In the genomic region with DNA sequence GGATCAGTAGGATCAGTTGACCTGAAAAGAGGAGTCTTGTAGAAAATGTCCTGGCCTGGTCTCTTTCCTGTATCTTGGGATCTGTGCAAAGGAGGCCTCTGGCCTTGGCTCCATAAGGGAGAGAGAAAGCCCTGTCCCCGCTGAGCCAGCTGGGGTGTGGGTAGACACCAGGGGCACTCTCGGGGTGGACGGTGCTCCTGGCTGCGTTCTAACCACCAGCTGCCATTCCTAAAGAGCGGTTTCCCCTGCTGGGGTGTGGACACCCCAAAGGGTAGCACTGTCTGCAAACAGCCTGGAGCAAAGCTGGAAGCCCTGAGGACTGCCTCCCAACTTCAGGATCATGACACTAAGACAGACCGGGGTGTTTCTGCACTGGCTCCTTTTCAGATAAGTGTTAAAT, we compare ENCODE assay signal across 21 cellular contexts.
"Had no signal": no experiment of that assay in that cellular context is flagged by ENCODE, and none has a peak within 500 bp of the region (broad histone marks: within the 10 kb centered on the region; RNA-seq: fewer than 3 reads in every experiment).

No MANE protein-coding gene starts in this region.

- H3K27me3 ChIP-seq: testis, upper lobe of left lung had no signal

- H3K27ac Mint-ChIP-seq: activated CD4-positive, alpha-beta memory T cell treated with anti-CD3 and anti-CD28 coated beads for 36 hours; activated naive CD4-positive, alpha-beta T cell treated with anti-CD3 and anti-CD28 coated beads, Interleukin-2, amount 10 ng/mL, durations not matched to agents 7 days and 5 days; activated T-cell treated with anti-CD3 and anti-CD28 coated beads, Interleukin-2, amount 50 U/mL, for 72 hours; memory B cell; naive B cell; T-helper 1 cell treated with Interleukin-12 subunit alpha and Interleukin-12 subunit beta and Interleukin-4 antibody, amounts not matched to agents 30 μg/mL and 1 μg/mL, for 36 hours; WTC11 had no signal

- DNase-seq: activated CD4-positive, alpha-beta memory T cell treated with anti-CD3 and anti-CD28 coated beads for 36 hours; activated CD4-positive, alpha-beta T cell treated with anti-CD3 and anti-CD28 coated beads for 4 hours; activated effector memory CD4-positive, alpha-beta T cell treated with Interleukin-2 at 50 U/mL for 16 hours; activated naive CD4-positive, alpha-beta T cell treated with anti-CD3 and anti-CD28 coated beads, Interleukin-2, amount 10 ng/mL, durations not matched to agents 7 days and 5 days; activated T-cell treated with anti-CD3 and anti-CD28 coated beads, Interleukin-2, amount 50 U/mL, for 72 hours; amygdala; dermis blood vessel endothelial cell; effector CD8-positive, alpha-beta T cell; erythroblast; foreskin melanocyte; hippocampal formation; naive B cell; occipital lobe; stimulated activated CD4-positive, alpha-beta T cell treated with anti-CD3 and anti-CD28 coated beads, Interleukin-12 subunit alpha, Interleukin-12 subunit beta, amount 100 ng/mL, for 4 hours; stimulated activated CD4-positive, alpha-beta T cell treated with anti-CD3 and anti-CD28 coated beads, Interleukin-4, amount 100 ng/mL, for 4 hours; T1000; testis; upper lobe of left lung had no signal

- H3K9me3 Mint-ChIP-seq: activated CD4-positive, alpha-beta memory T cell treated with anti-CD3 and anti-CD28 coated beads for 36 hours; activated naive CD4-positive, alpha-beta T cell treated with anti-CD3 and anti-CD28 coated beads, Interleukin-2, amount 10 ng/mL, durations not matched to agents 7 days and 5 days; activated T-cell treated with anti-CD3 and anti-CD28 coated beads, Interleukin-2, amount 50 U/mL, for 72 hours; memory B cell; naive B cell; T-helper 1 cell treated with Interleukin-12 subunit alpha and Interleukin-12 subunit beta and Interleukin-4 antibody, amounts not matched to agents 30 μg/mL and 1 μg/mL, for 36 hours; WTC11 had no signal

- ATAC-seq: activated T-cell treated with anti-CD3 and anti-CD28 coated beads, Interleukin-2, amount 50 U/mL, for 72 hours; WTC11 had no signal

- H3K9me3 ChIP-seq: testis, upper lobe of left lung had no signal

- H3K4me1 Mint-ChIP-seq: activated naive CD4-positive, alpha-beta T cell treated with anti-CD3 and anti-CD28 coated beads, Interleukin-2, amount 10 ng/mL, durations not matched to agents 7 days and 5 days had no signal

- H3K27ac ChIP-seq: testis, upper lobe of left lung had no signal

- H3K4me3 Mint-ChIP-seq: activated CD4-positive, alpha-beta memory T cell treated with anti-CD3 and anti-CD28 coated beads for 36 hours; activated naive CD4-positive, alpha-beta T cell treated with anti-CD3 and anti-CD28 coated beads, Interleukin-2, amount 10 ng/mL, durations not matched to agents 7 days and 5 days; activated T-cell treated with anti-CD3 and anti-CD28 coated beads, Interleukin-2, amount 50 U/mL, for 72 hours; memory B cell; naive B cell; T-helper 1 cell treated with Interleukin-12 subunit alpha and Interleukin-12 subunit beta and Interleukin-4 antibody, amounts not matched to agents 30 μg/mL and 1 μg/mL, for 36 hours; WTC11 had no signal

- H3K4me3 ChIP-seq: testis, upper lobe of left lung had no signal

- H3K27me3 Mint-ChIP-seq: activated CD4-positive, alpha-beta memory T cell treated with anti-CD3 and anti-CD28 coated beads for 36 hours had no signal

- H3K36me3 Mint-ChIP-seq: activated CD4-positive, alpha-beta memory T cell treated with anti-CD3 and anti-CD28 coated beads for 36 hours; activated naive CD4-positive, alpha-beta T cell treated with anti-CD3 and anti-CD28 coated beads, Interleukin-2, amount 10 ng/mL, durations not matched to agents 7 days and 5 days; memory B cell; naive B cell; WTC11 had no signal
